Comparison of ENCODE assay signal across 1 cellular context in genomic region chr2:102063948-102064678, GRCh38.
TF ChIP-seq lines count a peak whose summit lies in the region.

No MANE protein-coding gene starts in this region.

TF ChIP-seq in GM23338, 12 proteins besides CTCF, POLR2A, EP300 and RAD21 (continued from another document):
- no peak for TF ChIP-seq ZNF462 (CRISPR knock-in tag; IDR thresholded peaks at IDR 0.05)
